In the genomic region with DNA sequence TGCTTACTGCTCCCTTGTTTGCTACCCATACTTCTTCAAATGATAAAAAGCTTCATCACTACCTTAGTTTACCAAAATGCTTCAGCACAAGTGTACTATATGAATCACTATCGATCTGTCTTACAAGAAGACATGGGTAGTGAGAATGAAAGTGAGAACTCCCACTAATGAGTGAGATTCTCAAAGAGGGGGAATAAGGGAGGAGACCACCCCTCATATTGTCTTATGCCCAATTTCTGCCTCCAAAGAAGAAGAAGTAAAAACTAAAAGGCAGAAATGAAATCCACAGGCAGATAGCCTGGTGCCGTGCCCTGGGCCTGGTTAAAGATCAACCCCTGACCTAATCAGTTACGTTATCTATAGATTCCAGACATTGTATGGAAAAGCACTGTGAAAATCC, we compare ENCODE assay signal across 10 cellular contexts. TPM values are rescaled to one million over a fixed set of nuclear protein-coding genes. Genes with fewer than 3 reads are reported as not detected.
"Had no signal": no experiment of that assay in that cellular context is flagged by ENCODE, and none has a peak within 500 bp of the region (broad histone marks: within the 10 kb centered on the region; RNA-seq: fewer than 3 reads in every experiment).

No MANE protein-coding gene starts in this region.

RNA-seq across cellular contexts. Expression of a gene that starts 29.8 kb away (rescaled TPM):
- total RNA-seq: OCI-LY7, PC-3, PC-9, RPMI7951, SJCRH30, SK-MEL-5 had no signal
- polyA plus RNA-seq: SK-N-SH had no signal

RNA-seq across cellular contexts. Expression of a gene that starts 52.9 kb away (rescaled TPM):
- total RNA-seq: OCI-LY7, PC-3, PC-9, Peyer's patch, Right ventricle myocardium superior, RPMI7951, SJCRH30, SJSA1, SK-MEL-5 had no signal
- polyA plus RNA-seq: SK-N-SH had no signal

RNA-seq across cellular contexts. Expression of a gene that starts 59.1 kb away (rescaled TPM):
- total RNA-seq: OCI-LY7, SK-MEL-5 had no signal
